ENCODE assay signal across 18 cellular contexts in genomic region chr17:82372063-82372590, GRCh38. TPM values are rescaled to one million over a fixed set of nuclear protein-coding genes. Genes with fewer than 3 reads are reported as not detected.
DNase-seq lines count a peak whose midpoint lies in the region; ATAC-seq, FAIRE-seq and TF ChIP-seq lines count a peak whose summit lies in the region.
"Had no signal": no experiment of that assay in that cellular context is flagged by ENCODE, and none has a peak within 500 bp of the region (broad histone marks: within the 10 kb centered on the region; RNA-seq: fewer than 3 reads in every experiment).

No MANE protein-coding gene starts in this region.

- no peaks in the 10 kb centered on the region for H3F3A ChIP-seq in GM23338 (replicated peaks; ENCODE audit: low read depth)

- H3K4me2 ChIP-seq in GM23338: peak overlapping the region; percentile 77
- peak overlapping the region; percentile 75 for H3K4me2 ChIP-seq in hepatocyte

- H3K27me3 ChIP-seq in GM23338 (ENCODE audit: insufficient read depth) (peaks cover 61% of the 10 kb centered on the region), WERI-Rb-1 (ENCODE audit: insufficient read depth, low read depth, severe bottlenecking) (no peaks in the 10 kb centered on the region), hepatocyte (peaks cover 37% of the 10 kb centered on the region), psoas muscle (ENCODE audit: insufficient read depth in 3 of 3, low read length in 2 of 3) (peaks cover 0 to 73% (median 24%) of the 10 kb centered on the region in 3 donors)

- no peak overlapping the region for H3K27ac ChIP-seq in GM23338 (ENCODE audit: low read depth)
- peak overlapping the region; percentile 23; the same call in 1 of the 2 replicates for H3K27ac ChIP-seq in WERI-Rb-1
- no peak overlapping the region for H3K27ac ChIP-seq in hepatocyte
- no peak overlapping the region for H3K27ac ChIP-seq in psoas muscle
- H3K27ac ChIP-seq: C4-2B, left lung, SK-N-MC had no signal

- H3K27ac Mint-ChIP-seq in GM23338: no peak overlapping the region

- H3K9me3 ChIP-seq in WERI-Rb-1 (ENCODE audit: severe bottlenecking) (no peaks in the 10 kb centered on the region), hepatocyte (ENCODE audit: low read depth) (no peaks in the 10 kb centered on the region), psoas muscle (no peaks in the 10 kb centered on the region)
- H3K9me3 ChIP-seq: left lung had no signal

- peak overlapping the region; percentile 55 for H3K4me3 Mint-ChIP-seq in GM23338

- peaks cover 4% of the 10 kb centered on the region; the same call in 2 of the 3 replicates for H3K36me3 Mint-ChIP-seq in GM23338 (ENCODE audit: low read depth)

- H3K27me3 Mint-ChIP-seq in GM23338 (ENCODE audit: insufficient read depth, low read depth, poor library complexity): peaks cover 50% of the 10 kb centered on the region

- intact Hi-C loops in psoas muscle (cut with DNase I): no loop called here

- H3K4me1 Mint-ChIP-seq in GM23338: peaks cover 5% of the 10 kb centered on the region

- H3K4me3 ChIP-seq in GM23338 (peak overlapping the region; percentile 51; the same call in 1 of the 2 replicates), WERI-Rb-1 (ENCODE audit: low read depth, low read length) (peak overlapping the region; percentile 40), hepatocyte (no peak overlapping the region), psoas muscle (peak overlapping the region; percentile 62)
- H3K4me3 ChIP-seq: left lung, SK-N-MC had no signal

- DNase-seq in GM23338 (ENCODE audit: low spot score) (no peak), WERI-Rb-1 (no peak), hepatocyte (ENCODE audit: low spot score) (no peak), psoas muscle (peak in 1 of 2 donors; percentile 48), RPMI8226 (no peak), GM12891 (ENCODE audit: insufficient read length, low spot score) (no peak), HT-29 (ENCODE audit: low spot score) (no peak)
- DNase-seq in activated T-cell treated with anti-CD3 and anti-CD28 coated beads, Interleukin-2, amount 50 U/mL, for 1 hour: no peak
- DNase-seq: activated CD4-positive, CD25-positive, alpha-beta regulatory T cell; activated effector memory CD4-positive, alpha-beta T cell treated with anti-CD3 and anti-CD28 coated beads, Interleukin-2, amount 50 U/mL, for 16 hours; NCI-H1694 treated with DMSO at 0.1 percent for 48 hours; NCI-H748 treated with DMSO at 0.1 percent for 48 hours; stimulated activated CD4-positive, alpha-beta T cell treated with anti-CD3 and anti-CD28 coated beads, Interleukin-1b, Interleukin-23, amount 100 ng/mL, for 48 hours; stimulated activated naive CD4-positive, alpha-beta T cell had no signal

- H3K4me1 ChIP-seq in GM23338 (ENCODE audit: insufficient read depth) (no peaks in the 10 kb centered on the region; the same call in 1 of the 2 replicates), hepatocyte (ENCODE audit: insufficient read depth) (peaks cover 9% of the 10 kb centered on the region), psoas muscle (peaks cover 12% of the 10 kb centered on the region)

- H3K79me2 ChIP-seq in GM23338 (replicated peaks; ENCODE audit: insufficient read depth): no peaks in the 10 kb centered on the region
- H3K79me2 ChIP-seq in hepatocyte: no peaks in the 10 kb centered on the region

- peak; percentile 2; the same call in 2 of the 3 replicates for ATAC-seq in GM23338
- ATAC-seq in psoas muscle: peak; percentile 14 to 50 (median 32)
- ATAC-seq: left lung had no signal

- H2AFZ ChIP-seq in GM23338 (peak overlapping the region; percentile 66; the same call in 1 of the 2 replicates), hepatocyte (no peak overlapping the region)

- 53% methylated on average over 24 of the region's 37 CpGs for WGBS in hepatocyte (ENCODE audit: low lambda C conversion rate, missing lambda C conversion rate)
- WGBS in psoas muscle, 3 donors: 9 to 24% (median 12%) methylated on average over 11 to 37 of the region's 37 CpGs

- 0 out of 4 replicates have a peak, but pooled peaks of 1 of the 2 experiments have one; percentile 14 for TF ChIP-seq CTCF in GM23338 (conservative IDR thresholded peaks at IDR 0.05; ENCODE audit: low read depth in 2 of 2)
- TF ChIP-seq CTCF in WERI-Rb-1 (IDR thresholded peaks at IDR 0.05; ENCODE audit: low read depth, low read length): no peak
- no peak for TF ChIP-seq CTCF in hepatocyte (IDR thresholded peaks at IDR 0.05; ENCODE audit: poor library complexity)
- TF ChIP-seq CTCF in psoas muscle (IDR thresholded peaks at IDR 0.05): no peak

- FAIRE-seq in GM12891 (lab: Jason Lieb, UNC): no peak

- H3K36me3 ChIP-seq in GM23338 (ENCODE audit: insufficient read depth) (no peaks in the 10 kb centered on the region), WERI-Rb-1 (no peaks in the 10 kb centered on the region), hepatocyte (replicated peaks; ENCODE audit: insufficient read depth, low read depth) (no peaks in the 10 kb centered on the region), psoas muscle (ENCODE audit: insufficient read depth in 1 of 2, low read depth in 1 of 2) (no peaks in the 10 kb centered on the region)
- H3K36me3 ChIP-seq: left lung had no signal

- peaks cover 12% of the 10 kb centered on the region; the same call in 2 of the 3 replicates for H3K9me3 Mint-ChIP-seq in GM23338

- TF ChIP-seq POLR2A in GM12891 (IDR thresholded peaks at IDR 0.05; ENCODE audit: low read depth, low read length): no peak

- H4K20me1 ChIP-seq in GM23338 (replicated peaks; ENCODE audit: insufficient read depth) (no peaks in the 10 kb centered on the region), hepatocyte (ENCODE audit: insufficient read depth, poor library complexity, severe bottlenecking) (no peaks in the 10 kb centered on the region)

- H3K9me2 ChIP-seq in GM23338 (ENCODE audit: insufficient read depth) (no peaks in the 10 kb centered on the region), hepatocyte (replicated peaks; ENCODE audit: insufficient read depth) (no peaks in the 10 kb centered on the region)

TF ChIP-seq in GM12891, 5 proteins besides CTCF, POLR2A, EP300 and RAD21:
- TF ChIP-seq TAF1 (IDR thresholded peaks at IDR 0.05; ENCODE audit: low read depth, low read length) (no peak), PAX5 (IDR thresholded peaks at IDR 0.05; ENCODE audit: insufficient read depth, low read length, severe bottlenecking) (no peak), POU2F2 (IDR thresholded peaks at IDR 0.05; ENCODE audit: low read depth, low read length) (no peak), SPI1 (IDR thresholded peaks at IDR 0.05; ENCODE audit: low read depth, low read length) (no peak), POLR2AphosphoS5 (IDR thresholded peaks at IDR 0.05; ENCODE audit: low read depth, low read length) (no peak)

RNA-seq across cellular contexts. Expression of gene UTS2R, which starts 0.6 kb away (rescaled TPM):
- total RNA-seq in GM23338 (2014; rRNA removed; shearing (Covaris generic)): 0.49 and 0.82 TPM in 2 replicates
- polyA plus RNA-seq in GM23338 (2016; fragmentation: Nextera tagmentation; extraction: Ambion mirVana) (not detected in 2 replicates), hepatocyte (not detected in 2 replicates), psoas muscle (under 1 TPM in 1 of 3 donors, not detected in 2; 0.10 TPM)
- total RNA-seq in hepatocyte (0.10 TPM in 1 of 2 replicates, not detected in the other), psoas muscle (1 to 10 TPM in 2 of 4 donors, under 1 TPM in 1, not detected in 1; 0.15 to 3.8 (median 1.3) TPM)
- polyA plus RNA-seq in GM12891 (2012; ENCODE audit: low read depth, missing spikeins): 0.50 TPM
- total RNA-seq in HT-29 (2014; rRNA removed; shearing (Covaris generic)): not detected in 2 replicates
- total RNA-seq: left lung, osteocyte had no signal

RNA-seq across cellular contexts. Expression of gene TEX19, which starts 13.1 kb away (rescaled TPM):
- total RNA-seq in GM23338 (2014; rRNA removed; shearing (Covaris generic)): 0.66 and 1.1 TPM in 2 replicates
- polyA plus RNA-seq in GM23338 (2016; fragmentation: Nextera tagmentation; extraction: Ambion mirVana): 0.10 and 0.23 TPM in 2 replicates
- not detected in 2 replicates for total RNA-seq in hepatocyte
- not detected in 2 replicates for polyA plus RNA-seq in hepatocyte
- total RNA-seq in psoas muscle: under 1 TPM in 2 of 4 donors, not detected in 2; 0.17 to 0.24 TPM
- polyA plus RNA-seq in psoas muscle: under 1 TPM; 0.07 to 0.35 (median 0.13) TPM
- 0.10 TPM for polyA plus RNA-seq in GM12891 (2012; ENCODE audit: low read depth, missing spikeins)
- total RNA-seq in HT-29 (2014; rRNA removed; shearing (Covaris generic)): 0.10 and 1.1 TPM in 2 replicates
- total RNA-seq: left lung, osteocyte had no signal

RNA-seq across cellular contexts. Expression of gene SECTM1, which starts 38.6 kb away (rescaled TPM):
- total RNA-seq in GM23338 (2014; rRNA removed; shearing (Covaris generic)): 0.16 and 1.3 TPM in 2 replicates
- polyA plus RNA-seq in GM23338 (2016; fragmentation: Nextera tagmentation; extraction: Ambion mirVana) (0.21 TPM in 1 of 2 replicates, not detected in the other), hepatocyte (9.9 and 15.0 TPM in 2 replicates), psoas muscle (1 to 10 TPM in 2 of 3 donors, under 1 TPM in 1; 0.70 to 1.2 (median 1.0) TPM)
- total RNA-seq in hepatocyte (9.3 and 9.7 TPM in 2 replicates), psoas muscle (1 to 10 TPM; 1.2 to 2.3 (median 1.7) TPM)
- polyA plus RNA-seq in GM12891 (2012; ENCODE audit: low read depth, missing spikeins): 0.27 TPM
- 2.9 and 3.2 TPM in 2 replicates for total RNA-seq in HT-29 (2014; rRNA removed; shearing (Covaris generic))

RNA-seq across cellular contexts. Expression of gene HEXD, which starts 46.0 kb away (rescaled TPM):
- total RNA-seq in GM23338 (2014; rRNA removed; shearing (Covaris generic)): 23.1 and 31.1 TPM in 2 replicates
- polyA plus RNA-seq in GM23338 (2016; fragmentation: Nextera tagmentation; extraction: Ambion mirVana): 11.0 and 11.9 TPM in 2 replicates
- 27.7 and 32.6 TPM in 2 replicates for total RNA-seq in hepatocyte
- 46.0 and 58.0 TPM in 2 replicates for polyA plus RNA-seq in hepatocyte
- total RNA-seq in psoas muscle: 10 to 100 TPM; 17.4 to 27.4 (median 23.7) TPM
- 10 to 100 TPM; 19.5 to 29.8 (median 20.9) TPM for polyA plus RNA-seq in psoas muscle
- polyA plus RNA-seq in GM12891 (2012; ENCODE audit: low read depth, missing spikeins): 7.6 TPM
- 25.8 and 28.4 TPM in 2 replicates for total RNA-seq in HT-29 (2014; rRNA removed; shearing (Covaris generic))

RNA-seq across cellular contexts. Expression of gene OGFOD3, which starts 46.3 kb away (rescaled TPM):
- 24.6 and 30.8 TPM in 2 replicates for total RNA-seq in GM23338 (2014; rRNA removed; shearing (Covaris generic))
- polyA plus RNA-seq in GM23338 (2016; fragmentation: Nextera tagmentation; extraction: Ambion mirVana): 9.6 and 10.6 TPM in 2 replicates
- 30.5 and 33.4 TPM in 2 replicates for total RNA-seq in hepatocyte
- 25.4 and 25.7 TPM in 2 replicates for polyA plus RNA-seq in hepatocyte
- total RNA-seq in psoas muscle: 10 to 100 TPM; 21.2 to 29.3 (median 27.1) TPM
- 10 to 100 TPM; 15.5 to 30.4 (median 24.5) TPM for polyA plus RNA-seq in psoas muscle
- 9.9 TPM for polyA plus RNA-seq in GM12891 (2012; ENCODE audit: low read depth, missing spikeins)
- total RNA-seq in HT-29 (2014; rRNA removed; shearing (Covaris generic)): 42.0 and 51.4 TPM in 2 replicates
